Comparison of ENCODE assay signal across 1 cellular context in genomic region chr17:38922538-38923291, GRCh38.
TF ChIP-seq lines count a peak whose summit lies in the region.

No MANE protein-coding gene starts in this region.

TF ChIP-seq in GM23338, 12 proteins besides CTCF, POLR2A, EP300 and RAD21 (continued from another document):
- TF ChIP-seq ETS1 (IDR thresholded peaks at IDR 0.05) (no peak), NANOG (IDR thresholded peaks at IDR 0.05; ENCODE audit: borderline replicate concordance) (no peak), POLR2AphosphoS5 (IDR thresholded peaks at IDR 0.05; ENCODE audit: low read depth) (no peak), STAT1 (IDR thresholded peaks at IDR 0.05; ENCODE audit: unreplicated experiment) (no peak), ZNF331 (CRISPR knock-in tag; IDR thresholded peaks at IDR 0.05; ENCODE audit: low read depth) (no peak), CREB1 (CRISPR knock-in tag; IDR thresholded peaks at IDR 0.05; ENCODE audit: low read depth) (no peak), EZH2 (IDR thresholded peaks at IDR 0.05; ENCODE audit: low read depth, unreplicated experiment) (no peak)
- TF ChIP-seq, protein P1, sequence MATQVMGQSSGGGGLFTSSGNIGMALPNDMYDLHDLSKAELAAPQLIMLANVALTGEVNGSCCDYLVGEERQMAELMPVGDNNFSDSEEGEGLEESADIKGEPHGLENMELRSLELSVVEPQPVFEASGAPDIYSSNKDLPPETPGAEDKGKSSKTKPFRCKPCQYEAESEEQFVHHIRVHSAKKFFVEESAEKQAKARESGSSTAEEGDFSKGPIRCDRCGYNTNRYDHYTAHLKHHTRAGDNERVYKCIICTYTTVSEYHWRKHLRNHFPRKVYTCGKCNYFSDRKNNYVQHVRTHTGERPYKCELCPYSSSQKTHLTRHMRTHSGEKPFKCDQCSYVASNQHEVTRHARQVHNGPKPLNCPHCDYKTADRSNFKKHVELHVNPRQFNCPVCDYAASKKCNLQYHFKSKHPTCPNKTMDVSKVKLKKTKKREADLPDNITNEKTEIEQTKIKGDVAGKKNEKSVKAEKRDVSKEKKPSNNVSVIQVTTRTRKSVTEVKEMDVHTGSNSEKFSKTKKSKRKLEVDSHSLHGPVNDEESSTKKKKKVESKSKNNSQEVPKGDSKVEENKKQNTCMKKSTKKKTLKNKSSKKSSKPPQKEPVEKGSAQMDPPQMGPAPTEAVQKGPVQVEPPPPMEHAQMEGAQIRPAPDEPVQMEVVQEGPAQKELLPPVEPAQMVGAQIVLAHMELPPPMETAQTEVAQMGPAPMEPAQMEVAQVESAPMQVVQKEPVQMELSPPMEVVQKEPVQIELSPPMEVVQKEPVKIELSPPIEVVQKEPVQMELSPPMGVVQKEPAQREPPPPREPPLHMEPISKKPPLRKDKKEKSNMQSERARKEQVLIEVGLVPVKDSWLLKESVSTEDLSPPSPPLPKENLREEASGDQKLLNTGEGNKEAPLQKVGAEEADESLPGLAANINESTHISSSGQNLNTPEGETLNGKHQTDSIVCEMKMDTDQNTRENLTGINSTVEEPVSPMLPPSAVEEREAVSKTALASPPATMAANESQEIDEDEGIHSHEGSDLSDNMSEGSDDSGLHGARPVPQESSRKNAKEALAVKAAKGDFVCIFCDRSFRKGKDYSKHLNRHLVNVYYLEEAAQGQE (IDR thresholded peaks at IDR 0.05; ENCODE audit: unreplicated experiment), result no peak
